16 cellular contexts compared by ENCODE assay signal in genomic region chr2:43372386-43373081, GRCh38.
DNase-seq lines count a peak whose midpoint lies in the region; ATAC-seq, FAIRE-seq and TF ChIP-seq lines count a peak whose summit lies in the region.
"Had no signal": no experiment of that assay in that cellular context is flagged by ENCODE, and none has a peak within 500 bp of the region (broad histone marks: within the 10 kb centered on the region; RNA-seq: fewer than 3 reads in every experiment).

No MANE protein-coding gene starts in this region.

- POLR2A ChIA-PET in H1 (lab: Charles Lee; ENCODE audit: partially characterized antibody), result no interaction called here
- POLR2A ChIA-PET in T-cell (lab: Charles Lee), result no interaction called here

- H3K36me3 Mint-ChIP-seq in T-cell, result peaks cover 39% of the 10 kb centered on the region

- no peak overlapping the region for H2BK5ac ChIP-seq in H1 (ENCODE audit: low read depth, low read length)

- peaks cover 5 to 15% (median 6%) of the 10 kb centered on the region in 3 donors for H3K4me1 Mint-ChIP-seq in T-cell

- TF ChIP-seq CTCF in H1 (IDR thresholded peaks at IDR 0.05; ENCODE audit: control extremely low read depth in 1 of 3, insufficient read depth in 1 of 3, low read depth in 1 of 3, low read length in 3 of 3), result peak in 1 of 3 experiments; percentile 7; a peak in 1 of 4 replicates

- no peak overlapping the region for H3K9ac ChIP-seq in H1 (replicated peaks in 1 of 4; ENCODE audit: extremely low read depth in 1 of 4, low read depth in 3 of 4, low read length in 3 of 4)
- H3K9ac ChIP-seq in muscle layer of colon (ENCODE audit: low read length), result no peak overlapping the region

- H3K23ac ChIP-seq in H1 (ENCODE audit: insufficient read length), result no peak overlapping the region

- no peak overlapping the region for H3K4me3 Mint-ChIP-seq in T-cell
- H3K4me3 Mint-ChIP-seq: CD4-positive, alpha-beta T cell had no signal

- no peak overlapping the region for H2AFZ ChIP-seq in H1 (ENCODE audit: low read length)
- H2AFZ ChIP-seq: PC-9 had no signal

- TF ChIP-seq EP300 in H1 (IDR thresholded peaks at IDR 0.05; ENCODE audit: borderline replicate concordance in 1 of 2, low read depth in 2 of 2, low read length in 2 of 2), result no peak

- FAIRE-seq in H1 (lab: Jason Lieb, UNC), result no peak
- FAIRE-seq: K562 had no signal

- H3K36me3 ChIP-seq in H1 (ENCODE audit: control insufficient read depth in 2 of 4, insufficient read depth in 4 of 4, low read length in 3 of 4), result no peaks in the 10 kb centered on the region
- H3K36me3 ChIP-seq in muscle layer of colon (ENCODE audit: insufficient read depth, low read length), result no peaks in the 10 kb centered on the region
- H3K36me3 ChIP-seq: BE2C, SJCRH30 had no signal

- CTCF ChIA-PET in H1 (lab: Charles Lee; ENCODE audit: partially characterized antibody) (interaction anchor here (0.5 to 0.7 kb wide), 2 partner anchors 112 to 446 kb away, joined by 3 read pairs; no protein-coding TSS in a partner anchor), T-cell (lab: Charles Lee) (no interaction called here)

- H2AK5ac ChIP-seq in H1 (ENCODE audit: low read depth, low read length), result no peak overlapping the region

- WGBS in H1 (ENCODE audit: extremely low coverage in 1 of 2, insufficient coverage in 1 of 2, insufficient read length in 1 of 2, insufficient replicate concordance in 2 of 2, low coverage in 1 of 2, low lambda C conversion rate in 2 of 2, missing lambda C conversion rate in 1 of 2), 2 experiments, result 92% methylated on average over 8 of the region's 8 CpGs; no CpG with 5 or more reads in 1 of the 2 experiments

- H3K4me3 ChIP-seq in H1 (ENCODE audit: extremely low read depth in 1 of 4, insufficient read depth in 2 of 4, low read depth in 3 of 4, low read length in 4 of 4), result no peak overlapping the region
- H3K4me3 ChIP-seq in muscle layer of colon (ENCODE audit: low read depth in 1 of 2, low read length in 2 of 2), result no peak overlapping the region
- H3K4me3 ChIP-seq: K562, PC-9, SJCRH30 had no signal

- no peaks in the 10 kb centered on the region for H3K79me1 ChIP-seq in H1 (ENCODE audit: low read depth, low read length)

- H3K18ac ChIP-seq in H1 (ENCODE audit: extremely low read depth, low read length), result no peak overlapping the region

- DNase-seq in H1 (ENCODE audit: low read depth in 1 of 2, low spot score in 2 of 2), result no peak
- no peak for DNase-seq in left lobe of liver (ENCODE audit: low spot score)
- no peak for DNase-seq in DMS 273 (lab: John Stamatoyannopoulos, UW; ENCODE audit: unreplicated experiment)
- no peak for DNase-seq in T-cell
- DNase-seq: BE2C; CD4-positive, alpha-beta T cell; DMS53; MV-4-11; NCI-H1930; NCI-H446; PC-9; SJCRH30 had no signal

- H2BK120ac ChIP-seq in H1 (replicated peaks; ENCODE audit: low read depth, low read length), result no peak overlapping the region

- no peaks in the 10 kb centered on the region for H3K27me3 ChIP-seq in H1 (replicated peaks in 1 of 4; ENCODE audit: control insufficient read depth in 3 of 4, extremely low read depth in 1 of 4, insufficient read depth in 3 of 4, low read length in 3 of 4)
- no peaks in the 10 kb centered on the region for H3K27me3 ChIP-seq in muscle layer of colon (ENCODE audit: control insufficient read depth in 1 of 2, insufficient read depth in 2 of 2, low read length in 2 of 2)
- H3K27me3 ChIP-seq: BE2C, SJCRH30 had no signal

- no peak for TF ChIP-seq POLR2A in H1 (IDR thresholded peaks at IDR 0.05; ENCODE audit: control extremely low read depth in 1 of 2, low read depth in 2 of 2, low read length in 2 of 2)

- H3K4ac ChIP-seq in H1 (replicated peaks; ENCODE audit: insufficient read length, low read depth, low read length), result no peak overlapping the region

- no peak overlapping the region for H2BK12ac ChIP-seq in H1 (ENCODE audit: low read depth, low read length)

- H3K14ac ChIP-seq in H1 (ENCODE audit: insufficient read length), result no peak overlapping the region

- no peaks in the 10 kb centered on the region for H3K23me2 ChIP-seq in H1 (ENCODE audit: low read depth, low read length)

- no peak overlapping the region for H3K27ac ChIP-seq in H1 (ENCODE audit: low read depth, low read length)
- H3K27ac ChIP-seq in muscle layer of colon (ENCODE audit: low read depth, low read length), result peak overlapping the region; percentile 17
- H3K27ac ChIP-seq: PC-9, SJCRH30 had no signal

- H2BK15ac ChIP-seq in H1 (ENCODE audit: low read length), result no peak overlapping the region

- H3K27ac Mint-ChIP-seq in T-cell, result no peak overlapping the region
- H3K27ac Mint-ChIP-seq: CD4-positive, alpha-beta T cell had no signal

- H3K4me2 ChIP-seq in H1 (ENCODE audit: insufficient read depth in 1 of 2, low read depth in 2 of 2, low read length in 2 of 2), result no peak overlapping the region
- H3K4me2 ChIP-seq: PC-9 had no signal

- peak; percentile 38 for ATAC-seq in left lobe of liver
- no peak for ATAC-seq in HG02870 (IDR thresholded peaks at IDR 0.05; ENCODE audit: unreplicated experiment)
- ATAC-seq in T-cell (replicated peaks in 1 of 4), result no peak
- no peak for ATAC-seq in GM19455 (IDR thresholded peaks at IDR 0.05; ENCODE audit: unreplicated experiment)
- ATAC-seq: K562 had no signal

- no peak overlapping the region for H2BK20ac ChIP-seq in H1 (ENCODE audit: low read length)

- no peaks in the 10 kb centered on the region for H3K9me3 ChIP-seq in H1 (ENCODE audit: insufficient read depth in 2 of 2, low read depth in 1 of 2, low read length in 1 of 2)
- no peaks in the 10 kb centered on the region for H3K9me3 ChIP-seq in muscle layer of colon (ENCODE audit: low read length)
- H3K9me3 ChIP-seq: BE2C, SJCRH30 had no signal

- H4K8ac ChIP-seq in H1 (ENCODE audit: extremely low read depth, insufficient read depth, low read length), result no peak overlapping the region

- H3K27me3 Mint-ChIP-seq in T-cell, result no peaks in the 10 kb centered on the region
- H3K27me3 Mint-ChIP-seq: CD4-positive, alpha-beta T cell had no signal

- peak; percentile 22 to 32; a peak in 3 of 4 replicates for TF ChIP-seq RAD21 in H1 (IDR thresholded peaks at IDR 0.05 in 1 of 2, conservative IDR thresholded peaks at IDR 0.05 in 1 of 2; ENCODE audit: low read depth in 2 of 2, low read length in 2 of 2)

- no peak overlapping the region for H3K56ac ChIP-seq in H1 (replicated peaks; ENCODE audit: insufficient read length, low read depth, low read length)

- no peaks in the 10 kb centered on the region for H3K9me3 Mint-ChIP-seq in T-cell
- H3K9me3 Mint-ChIP-seq: CD4-positive, alpha-beta T cell had no signal

- H4K20me1 ChIP-seq in H1 (replicated peaks in 1 of 2; ENCODE audit: control insufficient read depth in 1 of 2, insufficient read depth in 2 of 2, low read length in 2 of 2), result no peaks in the 10 kb centered on the region

- H3K4me1 ChIP-seq in H1 (replicated peaks in 1 of 4; ENCODE audit: control insufficient read depth in 3 of 4, insufficient read depth in 4 of 4, low read length in 3 of 4) (no peaks in the 10 kb centered on the region; a peak in 2 of 7 replicates), muscle layer of colon (ENCODE audit: insufficient read depth, low read length) (peaks cover 51% of the 10 kb centered on the region)
- H3K4me1 ChIP-seq: SJCRH30 had no signal

- no peak overlapping the region for H4K91ac ChIP-seq in H1 (replicated peaks; ENCODE audit: insufficient read length, low read length)

- no peaks in the 10 kb centered on the region for H3K79me2 ChIP-seq in H1 (ENCODE audit: control insufficient read depth in 1 of 2, insufficient read depth in 2 of 2, low read length in 2 of 2)

- no peak overlapping the region for H4K5ac ChIP-seq in H1 (ENCODE audit: insufficient read length, low read depth, low read length)

TF ChIP-seq in H1, 55 proteins besides CTCF, POLR2A, EP300 and RAD21:
- no peak for TF ChIP-seq EZH2 (IDR thresholded peaks at IDR 0.05; ENCODE audit: low read depth, low read length, severe bottlenecking)
- no peak for TF ChIP-seq KDM4A (IDR thresholded peaks at IDR 0.05; ENCODE audit: low read depth, low read length, severe bottlenecking)
- TF ChIP-seq NRF1 (IDR thresholded peaks at IDR 0.05; ENCODE audit: low read depth, low read length), result no peak
